Comparison of ENCODE assay signal across 1 cellular context in genomic region chr12:124904306-124905098, GRCh38.
TF ChIP-seq lines count a peak whose summit lies in the region.

No MANE protein-coding gene starts in this region.

TF ChIP-seq in HepG2, 621 proteins besides CTCF, POLR2A, EP300 and RAD21 (continued from another document and continues in another):
- TF ChIP-seq TRIM22 (IDR thresholded peaks at IDR 0.05) (no peak), HES4 (CRISPR knock-in tag; IDR thresholded peaks at IDR 0.05; ENCODE audit: borderline replicate concordance) (no peak), DPF2 (CRISPR knock-in tag; IDR thresholded peaks at IDR 0.05; ENCODE audit: borderline replicate concordance, low read depth) (no peak), ZBTB10 (CRISPR knock-in tag; IDR thresholded peaks at IDR 0.05; ENCODE audit: borderline replicate concordance) (peak; percentile 43; the same call in 1 of the 2 replicates), NRL (CRISPR knock-in tag; IDR thresholded peaks at IDR 0.05; ENCODE audit: borderline replicate concordance) (no peak), ZHX2 (IDR thresholded peaks at IDR 0.05; ENCODE audit: low read depth) (no peak), ZHX2 (CRISPR knock-in tag; IDR thresholded peaks at IDR 0.05; ENCODE audit: borderline replicate concordance) (0 out of 2 replicates have a peak, but pooled peaks have one; percentile 52), ZNF224 (CRISPR knock-in tag; IDR thresholded peaks at IDR 0.05) (no peak), ZMAT3 (CRISPR knock-in tag; conservative IDR thresholded peaks at IDR 0.05) (no peak), CCDC6 (CRISPR knock-in tag; IDR thresholded peaks at IDR 0.05) (peak; percentile 82), ZFYVE20 (CRISPR knock-in tag; IDR thresholded peaks at IDR 0.05; ENCODE audit: borderline replicate concordance, low read depth) (no peak), CERS6 (CRISPR knock-in tag; IDR thresholded peaks at IDR 0.05) (no peak), AHR (CRISPR knock-in tag; IDR thresholded peaks at IDR 0.05) (0 out of 2 replicates have a peak, but pooled peaks have one; percentile 54), ZNF335 (CRISPR knock-in tag; IDR thresholded peaks at IDR 0.05) (no peak), DR1 (CRISPR knock-in tag; IDR thresholded peaks at IDR 0.05) (no peak), ZNF414 (CRISPR knock-in tag; IDR thresholded peaks at IDR 0.05) (0 out of 2 replicates have a peak, but pooled peaks have one; percentile 34), ZBTB44 (CRISPR knock-in tag; IDR thresholded peaks at IDR 0.05) (no peak), MIXL1 (CRISPR knock-in tag; IDR thresholded peaks at IDR 0.05) (peak; percentile 69), KDM4B (CRISPR knock-in tag; IDR thresholded peaks at IDR 0.05) (no peak), KMT2A (CRISPR knock-in tag; IDR thresholded peaks at IDR 0.05) (peak; percentile 58; the same call in 1 of the 2 replicates), ZNF441 (CRISPR knock-in tag; IDR thresholded peaks at IDR 0.05; ENCODE audit: borderline replicate concordance) (no peak; the same call in 1 of the 2 replicates), KDM5B (CRISPR knock-in tag; IDR thresholded peaks at IDR 0.05; ENCODE audit: borderline replicate concordance) (peak; percentile 84; the same call in 1 of the 2 replicates), ZBTB14 (CRISPR knock-in tag; IDR thresholded peaks at IDR 0.05) (no peak), ZNF142 (CRISPR knock-in tag; IDR thresholded peaks at IDR 0.05) (peak; percentile 69; the same call in 1 of the 2 replicates), DMTF1 (CRISPR knock-in tag; IDR thresholded peaks at IDR 0.05) (no peak), ZSCAN29 (CRISPR knock-in tag; conservative IDR thresholded peaks at IDR 0.05) (no peak), MTF1 (CRISPR knock-in tag; IDR thresholded peaks at IDR 0.05) (no peak), ATF7 (IDR thresholded peaks at IDR 0.05) (peak; percentile 84), ATF7 (CRISPR knock-in tag; IDR thresholded peaks at IDR 0.05) (no peak), CBX5 (CRISPR knock-in tag; IDR thresholded peaks at IDR 0.05; ENCODE audit: borderline replicate concordance) (peak; percentile 42; the same call in 1 of the 2 replicates)
